ENCODE assay signal across 10 cellular contexts in genomic region chr2:85445316-85446295, GRCh38. TPM values are rescaled to one million over a fixed set of nuclear protein-coding genes. Genes with fewer than 3 reads are reported as not detected.
A peak's percentile ranks its signal among the peaks of the same experiment; 100 is the strongest.
DNase-seq lines count a peak whose midpoint lies in the region; ATAC-seq and TF ChIP-seq lines count a peak whose summit lies in the region.
"Had no signal": no experiment of that assay in that cellular context is flagged by ENCODE, and none has a peak within 500 bp of the region (broad histone marks: within the 10 kb centered on the region; RNA-seq: fewer than 3 reads in every experiment).

No MANE protein-coding gene starts in this region.

- no peak overlapping the region for H3K9ac ChIP-seq in PC-3 (ENCODE audit: low read length)

- TF ChIP-seq POLR2A in sigmoid colon (IDR thresholded peaks at IDR 0.05) = no peak

- TF ChIP-seq EP300 in sigmoid colon (IDR thresholded peaks at IDR 0.05) = peak in 1 of 4 donors; percentile 7

- H3K9me3 ChIP-seq in PC-3 (ENCODE audit: low read length) = no peaks in the 10 kb centered on the region
- H3K9me3 ChIP-seq in sigmoid colon = no peaks in the 10 kb centered on the region

- H3F3A ChIP-seq in PC-3 (ENCODE audit: low read length, unreplicated experiment) = no peaks in the 10 kb centered on the region

- H2AFZ ChIP-seq in PC-3 (ENCODE audit: low read length) = 0 out of 2 replicates have a peak overlapping the region, but pooled peaks have one; percentile 21

- H3K4me1 ChIP-seq in PC-3 (ENCODE audit: insufficient read depth, low read length) = peaks cover 3% of the 10 kb centered on the region; the same call in 1 of the 2 replicates
- H3K4me1 ChIP-seq in sigmoid colon = peaks cover 0 to 23% (median 20%) of the 10 kb centered on the region in 4 donors

- DNase-seq in DMS79 (lab: John Stamatoyannopoulos, UW) (peak; percentile 22), PC-3 (no peak), fibroblast of villous mesenchyme (ENCODE audit: low read depth) (peak; percentile 93), sigmoid colon (peak; percentile 88), NCI-H446 treated with DMSO at 0.1 percent for 48 hours (lab: John Stamatoyannopoulos, UW) (no peak), hippocampal formation (lab: John Stamatoyannopoulos, UW) (no peak)
- DNase-seq: MM.1S; naive thymus-derived CD4-positive, alpha-beta T cell had no signal

- H3K9me2 ChIP-seq in PC-3 (replicated peaks; ENCODE audit: low read length) = no peaks in the 10 kb centered on the region

- no peak overlapping the region for H3K4me2 ChIP-seq in PC-3 (ENCODE audit: low read length)

- WGBS in sigmoid colon, 2 donors = 92 to 93% methylated on average over 5 of the region's 5 CpGs

- POLR2A ChIA-PET in PC-3 (lab: Charles Lee; ENCODE audit: unreplicated experiment) = no interaction called here

- no peaks in the 10 kb centered on the region for H3K79me2 ChIP-seq in PC-3 (ENCODE audit: low read length)

- H3K36me3 ChIP-seq in PC-3 (ENCODE audit: low read depth, low read length) = no peaks in the 10 kb centered on the region
- no peaks in the 10 kb centered on the region for H3K36me3 ChIP-seq in sigmoid colon

- H3K4me3 ChIP-seq in PC-3 (ENCODE audit: low read length) (no peak overlapping the region), fibroblast of villous mesenchyme (ENCODE audit: low read depth, low read length) (no peak overlapping the region), sigmoid colon (no peak overlapping the region)

- peak; percentile 60 for ATAC-seq in PC-3
- no peak for ATAC-seq in GM21447 (IDR thresholded peaks at IDR 0.05; ENCODE audit: unreplicated experiment)
- ATAC-seq in GM21723 (IDR thresholded peaks at IDR 0.05; ENCODE audit: unreplicated experiment) = no peak
- ATAC-seq: naive thymus-derived CD4-positive, alpha-beta T cell had no signal

- TSS peak; percentile 80 for BruUV-seq in PC-3 (replicated peaks; lab: Mats Ljungman, UMichigan)

- no peak for TF ChIP-seq CTCF in PC-3 (conservative IDR thresholded peaks at IDR 0.05; ENCODE audit: low read depth, low read length)
- no peak for TF ChIP-seq CTCF in fibroblast of villous mesenchyme (IDR thresholded peaks at IDR 0.05; ENCODE audit: insufficient read depth, low read depth, low read length)
- TF ChIP-seq CTCF in sigmoid colon (IDR thresholded peaks at IDR 0.05) = no peak

- no peaks in the 10 kb centered on the region for H3K27me3 ChIP-seq in PC-3 (ENCODE audit: low read length)
- H3K27me3 ChIP-seq in sigmoid colon = no peaks in the 10 kb centered on the region

- H3K27ac ChIP-seq in PC-3 (ENCODE audit: low read length) (no peak overlapping the region), sigmoid colon (peak overlapping the region; percentile 70 to 84 (median 83))

- intact Hi-C loops in PC-3 (cut with micrococcal nuclease) = no loop called here
- intact Hi-C loops in sigmoid colon (cut with DNase I) = no loop called here

- H4K20me1 ChIP-seq in PC-3 (ENCODE audit: low read length) = no peaks in the 10 kb centered on the region

- CTCF ChIA-PET in PC-3 (lab: Charles Lee) = no interaction called here

RNA-seq across cellular contexts. Expression of gene SH2D6, which starts 27.1 kb away (rescaled TPM):
- total RNA-seq in PC-3 (2014; rRNA removed) (0.12 TPM in 1 of 2 replicates, not detected in the other), fibroblast of villous mesenchyme (0.43 TPM in 1 of 2 replicates, not detected in the other), sigmoid colon (not detected)
- polyA plus RNA-seq in sigmoid colon = 10 to 100 TPM in 2 of 3 donors, 1 to 10 TPM in 1; 2.8 to 14.6 (median 11.4) TPM
- polyA plus RNA-seq: naive thymus-derived CD4-positive, alpha-beta T cell had no signal

RNA-seq across cellular contexts. Expression of gene CAPG, which starts 35.4 kb away (rescaled TPM):
- total RNA-seq in PC-3 (2014; rRNA removed) (221 and 260 TPM in 2 replicates), fibroblast of villous mesenchyme (56.6 and 75.7 TPM in 2 replicates), sigmoid colon (10 to 100 TPM; 20.9 to 33.0 (median 30.1) TPM)
- 100 to 1,000 TPM; 112 to 230 (median 150) TPM for polyA plus RNA-seq in sigmoid colon

Comparison
In these comparisons a context has a peak if more than half of its experiments do, and no peak if none do; other contexts are left out.
1. DNase-seq: peak in DMS79 (single experiment), fibroblast of villous mesenchyme (single experiment) and sigmoid colon (single experiment); none in PC-3 (single experiment), NCI-H446 treated with DMSO at 0.1 percent for 48 hours (single experiment) and hippocampal formation (0 of 2).